8 cellular contexts compared by ENCODE assay signal in genomic region chr19:15125232-15126067, GRCh38. TPM values are rescaled to one million over a fixed set of nuclear protein-coding genes. Genes with fewer than 3 reads are reported as not detected.
A peak's percentile ranks its signal among the peaks of the same experiment; 100 is the strongest.
DNase-seq lines count a peak whose midpoint lies in the region; ATAC-seq and TF ChIP-seq lines count a peak whose summit lies in the region.

No MANE protein-coding gene starts in this region.

- ATAC-seq in HG02763 (IDR thresholded peaks at IDR 0.05; ENCODE audit: unreplicated experiment) (peak; percentile 95), Right ventricle myocardium superior (ENCODE audit: poor library complexity) (peak; percentile 90)
- ATAC-seq in activated naive CD8-positive, alpha-beta T cell treated with anti-CD3 and anti-CD28 coated beads, Interleukin-2, amount 50 U/mL, for 24 hours, result peak; percentile 90

- H3K9me3 ChIP-seq in SU-DHL-6 (ENCODE audit: insufficient read depth, low read length) (no peaks in the 10 kb centered on the region), ovary (no peaks in the 10 kb centered on the region), thyroid gland (no peaks in the 10 kb centered on the region)

- H3K27me3 Mint-ChIP-seq in activated naive CD8-positive, alpha-beta T cell treated with anti-CD3 and anti-CD28 coated beads, Interleukin-2, amount 50 U/mL, for 24 hours, result peaks cover 6% of the 10 kb centered on the region

- no peaks in the 10 kb centered on the region for H4K20me1 ChIP-seq in SU-DHL-6 (ENCODE audit: low read depth, low read length)

- DNase-seq in NCI-H1417 (lab: John Stamatoyannopoulos, UW) (peak; percentile 92 to 100 (median 99)), Right ventricle myocardium superior (peak; percentile 99), ovary (peak; percentile 98 to 99 (median 98)), thyroid gland (peak; percentile 99)
- peak; percentile 99 for DNase-seq in activated naive CD8-positive, alpha-beta T cell treated with anti-CD3 and anti-CD28 coated beads, Interleukin-2, amount 50 U/mL, for 24 hours

- peak overlapping the region; percentile 93 for H3K4me3 Mint-ChIP-seq in activated naive CD8-positive, alpha-beta T cell treated with anti-CD3 and anti-CD28 coated beads, Interleukin-2, amount 50 U/mL, for 24 hours

- H3K4me1 Mint-ChIP-seq in activated naive CD8-positive, alpha-beta T cell treated with anti-CD3 and anti-CD28 coated beads, Interleukin-2, amount 50 U/mL, for 24 hours, result peaks cover 34% of the 10 kb centered on the region

- TF ChIP-seq POLR2A in ovary (IDR thresholded peaks at IDR 0.05), result peak; percentile 44
- peak in 1 of 2 donors; percentile 61 for TF ChIP-seq POLR2A in thyroid gland (IDR thresholded peaks at IDR 0.05)

- no peaks in the 10 kb centered on the region for H3K9me3 Mint-ChIP-seq in activated naive CD8-positive, alpha-beta T cell treated with anti-CD3 and anti-CD28 coated beads, Interleukin-2, amount 50 U/mL, for 24 hours

- TF ChIP-seq CTCF in GM12875 (IDR thresholded peaks at IDR 0.05; ENCODE audit: borderline replicate concordance, insufficient read depth, low read depth, low read length), result no peak
- no peak for TF ChIP-seq CTCF in SU-DHL-6 (IDR thresholded peaks at IDR 0.05; ENCODE audit: insufficient read depth, low read length, poor library complexity, severe bottlenecking)
- TF ChIP-seq CTCF in ovary (IDR thresholded peaks at IDR 0.05), result no peak
- TF ChIP-seq CTCF in thyroid gland (IDR thresholded peaks at IDR 0.05), result peak in 2 of 6 experiments; percentile 6 to 38

- peak overlapping the region; percentile 85 for H3K9ac ChIP-seq in SU-DHL-6 (ENCODE audit: low read length)

- no peaks in the 10 kb centered on the region for H3F3A ChIP-seq in SU-DHL-6 (ENCODE audit: insufficient read depth)

- no peaks in the 10 kb centered on the region for H3K36me3 ChIP-seq in SU-DHL-6 (ENCODE audit: low read length)
- H3K36me3 ChIP-seq in ovary, result no peaks in the 10 kb centered on the region
- H3K36me3 ChIP-seq in thyroid gland, result peaks cover 6 to 8% of the 10 kb centered on the region in 2 donors

- H3K27ac Mint-ChIP-seq in activated naive CD8-positive, alpha-beta T cell treated with anti-CD3 and anti-CD28 coated beads, Interleukin-2, amount 50 U/mL, for 24 hours, result peak overlapping the region; percentile 97

- peaks cover 11% of the 10 kb centered on the region for H3K79me2 ChIP-seq in SU-DHL-6 (ENCODE audit: insufficient read depth, low read length)

- 0 to 1% (median 0%) methylated on average over 58 to 61 of the region's 61 CpGs for WGBS in ovary, 3 donors
- WGBS in thyroid gland, 2 donors, result 0% methylated on average over 31 to 34 of the region's 61 CpGs

- H3K4me2 ChIP-seq in SU-DHL-6 (ENCODE audit: low read depth, low read length, poor library complexity, severe bottlenecking), result peak overlapping the region; percentile 82

- H3K4me3 ChIP-seq in GM12875 (ENCODE audit: low read depth, low read length), result peak overlapping the region; percentile 85
- peak overlapping the region; percentile 79 for H3K4me3 ChIP-seq in SU-DHL-6 (ENCODE audit: insufficient read depth, low read length, poor library complexity, severe bottlenecking)
- H3K4me3 ChIP-seq in ovary, result peak overlapping the region; percentile 89
- H3K4me3 ChIP-seq in thyroid gland (replicated peaks in 1 of 3), result peak overlapping the region; percentile 35 to 77 (median 58)

- H3K9me2 ChIP-seq in SU-DHL-6 (replicated peaks; ENCODE audit: insufficient read depth, low read length), result no peaks in the 10 kb centered on the region

- H2AFZ ChIP-seq in SU-DHL-6 (ENCODE audit: low read depth, low read length, severe bottlenecking), result peak overlapping the region; percentile 82

- H3K4me1 ChIP-seq in ovary (ENCODE audit: insufficient read depth) (peaks cover 10% of the 10 kb centered on the region), thyroid gland (peaks cover 17 to 18% of the 10 kb centered on the region in 2 donors)

- TF ChIP-seq EP300 in ovary (IDR thresholded peaks at IDR 0.05), result no peak

- peak overlapping the region; percentile 73 for H3K27ac ChIP-seq in SU-DHL-6 (ENCODE audit: low read depth, low read length)
- H3K27ac ChIP-seq in ovary, result peak overlapping the region; percentile 79 to 94
- H3K27ac ChIP-seq in thyroid gland, result peak overlapping the region; percentile 84 to 95 (median 87)

- intact Hi-C loops in Right ventricle myocardium superior (cut with DNase I) (no loop called here), ovary (cut with DNase I) (no loop called here), thyroid gland (cut with DNase I) (no loop called here)

- peaks cover 17% of the 10 kb centered on the region for H3K36me3 Mint-ChIP-seq in activated naive CD8-positive, alpha-beta T cell treated with anti-CD3 and anti-CD28 coated beads, Interleukin-2, amount 50 U/mL, for 24 hours (ENCODE audit: low read depth)

- H3K27me3 ChIP-seq in SU-DHL-6 (ENCODE audit: low read length) (no peaks in the 10 kb centered on the region), ovary (no peaks in the 10 kb centered on the region), thyroid gland (no peaks in the 10 kb centered on the region)

RNA-seq across cellular contexts. Expression of gene SYDE1, which starts 18.2 kb away (rescaled TPM):
- total RNA-seq in Right ventricle myocardium superior (15.9 TPM), ovary (10 to 100 TPM; 22.2 to 61.9 (median 43.5) TPM), thyroid gland (10 to 100 TPM; 12.6 to 17.9 (median 15.5) TPM)
- 10 to 100 TPM in 1 of 2 donors, 1 to 10 TPM in 1; 9.4 to 22.9 TPM for polyA plus RNA-seq in ovary

RNA-seq across cellular contexts. Expression of gene OR1I1, which starts 43.4 kb away (rescaled TPM):
- total RNA-seq in Right ventricle myocardium superior, result not detected
- not detected for total RNA-seq in ovary
- not detected for polyA plus RNA-seq in ovary
- total RNA-seq in thyroid gland, result not detected

Comparison
In these comparisons a context has a peak if more than half of its experiments do, and no peak if none do; other contexts are left out.
1. Peak in every context shown above with its lines: DNase-seq, ATAC-seq, H3K4me3 ChIP-seq and H3K27ac ChIP-seq.